Comparison of ENCODE assay signal across 8 cellular contexts in genomic region chr7:30164567-30164966, GRCh38. TPM values are rescaled to one million over a fixed set of nuclear protein-coding genes. Genes with fewer than 3 reads are reported as not detected.
DNase-seq lines count a peak whose midpoint lies in the region; ATAC-seq and TF ChIP-seq lines count a peak whose summit lies in the region.

No MANE protein-coding gene starts in this region.

- no peak for TF ChIP-seq POLR2A in breast epithelium (IDR thresholded peaks at IDR 0.05)

- peak overlapping the region; percentile 99; the same call in 1 of the 2 replicates for H3K27ac ChIP-seq in HL-60 (replicated peaks)
- H3K27ac ChIP-seq in breast epithelium = no peak overlapping the region
- peak overlapping the region; percentile 82 for H3K27ac ChIP-seq in layer of hippocampus (ENCODE audit: low read depth, low read length)
- no peak overlapping the region for H3K27ac ChIP-seq in upper lobe of right lung

- H3K4me3 ChIP-seq in HL-60 (replicated peaks; ENCODE audit: insufficient read depth, low read length) = no peak overlapping the region
- no peak overlapping the region for H3K4me3 ChIP-seq in breast epithelium
- no peak overlapping the region for H3K4me3 ChIP-seq in upper lobe of right lung

- peaks cover 0 to 24% of the 10 kb centered on the region in 2 donors for H3K4me1 ChIP-seq in breast epithelium
- H3K4me1 ChIP-seq in upper lobe of right lung = peaks cover 38% of the 10 kb centered on the region

- H3K36me3 ChIP-seq in breast epithelium (no peaks in the 10 kb centered on the region), upper lobe of right lung (no peaks in the 10 kb centered on the region)

- intact Hi-C loops in breast epithelium (cut with DNase I; ENCODE audit: low total_unique reads) (no loop called here), upper lobe of right lung (cut with DNase I) (no loop called here)

- H3K9me3 ChIP-seq in breast epithelium = no peaks in the 10 kb centered on the region
- no peaks in the 10 kb centered on the region for H3K9me3 ChIP-seq in upper lobe of right lung

- peak; percentile 70 for DNase-seq in Daoy (ENCODE audit: low read depth)
- DNase-seq in HL-60 (ENCODE audit: low read depth in 1 of 2, low spot score in 1 of 2) = peak in 1 of 2 experiments; percentile 57
- peak; percentile 65 to 76 for DNase-seq in NOMO-1 (lab: John Stamatoyannopoulos, UW; ENCODE audit: unreplicated experiment in 2 of 2)
- DNase-seq in breast epithelium (ENCODE audit: low spot score in 2 of 2) = no peak
- no peak for DNase-seq in upper lobe of right lung
- DNase-seq in NCI-H187 (lab: John Stamatoyannopoulos, UW) = no peak

- ATAC-seq in upper lobe of right lung (peak; percentile 67), HG02884 (IDR thresholded peaks at IDR 0.05; ENCODE audit: unreplicated experiment) (no peak)

- H3K27me3 ChIP-seq in HL-60 (ENCODE audit: insufficient read depth, poor library complexity, severe bottlenecking) (no peaks in the 10 kb centered on the region), breast epithelium (no peaks in the 10 kb centered on the region), layer of hippocampus (ENCODE audit: control insufficient read depth, insufficient read depth, low read length) (no peaks in the 10 kb centered on the region), upper lobe of right lung (no peaks in the 10 kb centered on the region)

- TF ChIP-seq CTCF in HL-60 (IDR thresholded peaks at IDR 0.05; ENCODE audit: insufficient read depth, low read length) (peak; percentile 43), breast epithelium (IDR thresholded peaks at IDR 0.05) (peak in 2 of 3 donors; percentile 53 to 60), upper lobe of right lung (IDR thresholded peaks at IDR 0.05) (peak; percentile 62)

RNA-seq across cellular contexts. Expression of gene MTURN, which starts 29.8 kb away (rescaled TPM):
- total RNA-seq in Daoy (2014; rRNA removed; shearing (Covaris generic)) = 11.8 and 18.4 TPM in 2 replicates
- 100 to 1,000 TPM in 1 of 3 donors, 10 to 100 TPM in 2; 56.0 to 199 (median 62.5) TPM for total RNA-seq in breast epithelium
- 31.3 TPM for total RNA-seq in upper lobe of right lung

Comparison
In these comparisons a context has a peak if more than half of its experiments do, and no peak if none do; other contexts are left out.
1. DNase-seq: peak in Daoy (single experiment) and NOMO-1 (2 of 2); none in breast epithelium (0 of 2), upper lobe of right lung (single experiment) and NCI-H187 (0 of 2).
2. H3K27ac ChIP-seq: peak in HL-60 (single experiment) and layer of hippocampus (single experiment); none in breast epithelium (0 of 2) and upper lobe of right lung (single experiment).
3. Peak in every context shown above with its lines, with median percentiles within 50 percentile points of each other: CTCF ChIP-seq.